ENCODE assay signal across 8 cellular contexts in genomic region chr1:41664861-41665640, GRCh38.
DNase-seq lines count a peak whose midpoint lies in the region; TF ChIP-seq lines count a peak whose summit lies in the region.

No MANE protein-coding gene starts in this region.

- WGBS in thymus: 54% methylated on average over 4 of the region's 4 CpGs

- H3K9me3 Mint-ChIP-seq in activated T-cell treated with anti-CD3 and anti-CD28 coated beads, Interleukin-2, amount 50 U/mL, for 24 hours: no peaks in the 10 kb centered on the region

- DNase-seq in activated T-cell treated with anti-CD3 and anti-CD28 coated beads, Interleukin-2, amount 50 U/mL, for 24 hours: no peak
- DNase-seq in activated T-cell treated with anti-CD3 and anti-CD28 coated beads for 4 hours: no peak
- peak; percentile 53 for DNase-seq in SJCRH30
- peak; percentile 53 to 71 for DNase-seq in foreskin fibroblast
- no peak for DNase-seq in NCI-H2081 (lab: John Stamatoyannopoulos, UW)
- no peak for DNase-seq in A673 (ENCODE audit: low spot score)
- no peak for DNase-seq in NCI-H2107 treated with DMSO at 0.1 percent for 48 hours (lab: John Stamatoyannopoulos, UW; ENCODE audit: unreplicated experiment)

- no TSS peak for BruUV-seq in A673 (replicated peaks; lab: Mats Ljungman, UMichigan)

- H3K27ac Mint-ChIP-seq in activated T-cell treated with anti-CD3 and anti-CD28 coated beads, Interleukin-2, amount 50 U/mL, for 24 hours: peak overlapping the region; percentile 40

- H3K36me3 ChIP-seq in SJCRH30: no peaks in the 10 kb centered on the region
- no peaks in the 10 kb centered on the region for H3K36me3 ChIP-seq in thymus (ENCODE audit: control insufficient read depth, insufficient read depth)
- no peaks in the 10 kb centered on the region for H3K36me3 ChIP-seq in A673 (ENCODE audit: insufficient read depth, low read length, poor library complexity, severe bottlenecking)

- peaks cover 82% of the 10 kb centered on the region for H3K4me1 Mint-ChIP-seq in activated T-cell treated with anti-CD3 and anti-CD28 coated beads, Interleukin-2, amount 50 U/mL, for 24 hours (ENCODE audit: low read depth)

- peaks cover 58% of the 10 kb centered on the region for H3K4me1 ChIP-seq in SJCRH30
- peaks cover 75% of the 10 kb centered on the region for H3K4me1 ChIP-seq in thymus (ENCODE audit: control insufficient read depth, insufficient read depth, low read length)
- peaks cover 17% of the 10 kb centered on the region for H3K4me1 ChIP-seq in A673 (ENCODE audit: insufficient read depth, low read length, poor library complexity, severe bottlenecking)

- H3K27ac ChIP-seq in SJCRH30 (peak overlapping the region; percentile 62), thymus (ENCODE audit: low read depth) (peak overlapping the region; percentile 46), A673 (ENCODE audit: low read depth, low read length, poor library complexity, severe bottlenecking) (no peak overlapping the region)

- H3K9me3 ChIP-seq in SJCRH30 (replicated peaks) (no peaks in the 10 kb centered on the region), thymus (ENCODE audit: control insufficient read depth) (no peaks in the 10 kb centered on the region), A673 (ENCODE audit: low read depth, low read length, poor library complexity, severe bottlenecking) (no peaks in the 10 kb centered on the region)

- no peak overlapping the region for H3K4me3 ChIP-seq in SJCRH30
- H3K4me3 ChIP-seq in foreskin fibroblast (ENCODE audit: low read depth in 1 of 2, low read length in 2 of 2): no peak overlapping the region
- no peak overlapping the region for H3K4me3 ChIP-seq in thymus (ENCODE audit: low read length)
- H3K4me3 ChIP-seq in A673 (ENCODE audit: low read depth, low read length, poor library complexity, severe bottlenecking): no peak overlapping the region

- peaks cover 17% of the 10 kb centered on the region for H3K36me3 Mint-ChIP-seq in activated T-cell treated with anti-CD3 and anti-CD28 coated beads, Interleukin-2, amount 50 U/mL, for 24 hours (ENCODE audit: low read depth)

- no peaks in the 10 kb centered on the region for H3K27me3 Mint-ChIP-seq in activated T-cell treated with anti-CD3 and anti-CD28 coated beads, Interleukin-2, amount 50 U/mL, for 24 hours

- POLR2A ChIA-PET in A673 (lab: Charles Lee; ENCODE audit: low non-redundant PET): no interaction called here

- H3K27me3 ChIP-seq in SJCRH30: no peaks in the 10 kb centered on the region
- H3K27me3 ChIP-seq in thymus (ENCODE audit: control insufficient read depth, insufficient read depth): no peaks in the 10 kb centered on the region
- no peaks in the 10 kb centered on the region for H3K27me3 ChIP-seq in A673 (replicated peaks; ENCODE audit: insufficient read depth, low read depth, low read length, poor library complexity)

- intact Hi-C loops in A673 (cut with micrococcal nuclease; ENCODE audit: unreplicated experiment): no loop called here

- no peak for TF ChIP-seq CTCF in foreskin fibroblast (IDR thresholded peaks at IDR 0.05; ENCODE audit: low read depth, low read length)
- TF ChIP-seq CTCF in A673 (conservative IDR thresholded peaks at IDR 0.05; ENCODE audit: low read depth, low read length): no peak

- CTCF ChIA-PET in A673 (lab: Charles Lee): no interaction called here

- H3K4me3 Mint-ChIP-seq in activated T-cell treated with anti-CD3 and anti-CD28 coated beads, Interleukin-2, amount 50 U/mL, for 24 hours: no peak overlapping the region

Comparison
In these comparisons a context has a peak if more than half of its experiments do, and no peak if none do; other contexts are left out.
1. DNase-seq: peak in SJCRH30 (2 of 2) and foreskin fibroblast (2 of 2); none in activated T-cell treated with anti-CD3 and anti-CD28 coated beads, Interleukin-2, amount 50 U/mL, for 24 hours (single experiment), activated T-cell treated with anti-CD3 and anti-CD28 coated beads for 4 hours (single experiment), NCI-H2081 (0 of 2), A673 (single experiment) and NCI-H2107 treated with DMSO at 0.1 percent for 48 hours (single experiment).